8 cellular contexts compared by ENCODE assay signal in the genomic region with DNA sequence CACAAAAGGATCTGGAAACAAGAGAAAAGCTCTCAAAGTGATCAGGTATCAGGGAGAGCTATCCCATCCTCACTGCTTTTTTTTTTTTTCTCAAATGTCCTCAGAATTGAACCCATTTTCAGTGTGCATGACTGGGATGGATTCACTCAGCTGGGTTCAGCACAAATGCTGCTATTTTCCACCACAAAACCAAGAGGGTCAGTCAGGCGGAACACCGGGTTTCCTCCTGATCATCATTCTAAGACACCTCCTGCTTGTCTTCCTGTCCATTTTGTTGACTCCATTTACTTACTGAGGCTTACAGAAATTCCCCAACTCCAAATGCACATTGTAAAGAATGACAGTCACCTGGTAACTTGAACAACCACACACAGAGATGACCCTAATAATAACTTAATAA. TPM values are rescaled to one million over a fixed set of nuclear protein-coding genes. Genes with fewer than 3 reads are reported as not detected.
DNase-seq lines count a peak whose midpoint lies in the region; ATAC-seq and TF ChIP-seq lines count a peak whose summit lies in the region.

No MANE protein-coding gene starts in this region.

- no peak overlapping the region for H3K4me3 Mint-ChIP-seq in activated T-helper 17 cell treated with anti-CD3 and anti-CD28 coated beads, Interleukin-2, amount 50 U/mL, for 72 hours

- H3K27ac Mint-ChIP-seq in activated T-helper 17 cell treated with anti-CD3 and anti-CD28 coated beads, Interleukin-2, amount 50 U/mL, for 72 hours, result no peak overlapping the region

- no peak overlapping the region for H3K9ac ChIP-seq in SU-DHL-6 (ENCODE audit: low read length)

- TF ChIP-seq CTCF in SU-DHL-6 (IDR thresholded peaks at IDR 0.05; ENCODE audit: insufficient read depth, low read length, poor library complexity, severe bottlenecking), result no peak
- no peak for TF ChIP-seq CTCF in sigmoid colon (IDR thresholded peaks at IDR 0.05)
- no peak for TF ChIP-seq CTCF in hepatocyte (IDR thresholded peaks at IDR 0.05; ENCODE audit: poor library complexity)

- H3F3A ChIP-seq in SU-DHL-6 (ENCODE audit: insufficient read depth), result no peaks in the 10 kb centered on the region

- H3K27me3 Mint-ChIP-seq in activated T-helper 17 cell treated with anti-CD3 and anti-CD28 coated beads, Interleukin-2, amount 50 U/mL, for 72 hours, result peaks cover 2% of the 10 kb centered on the region

- DNase-seq in sigmoid colon (no peak), AML-193 (lab: John Stamatoyannopoulos, UW) (no peak), hepatocyte (ENCODE audit: low spot score) (no peak)

- H2AFZ ChIP-seq in SU-DHL-6 (ENCODE audit: low read depth, low read length, severe bottlenecking) (no peak overlapping the region), hepatocyte (no peak overlapping the region)

- no peaks in the 10 kb centered on the region for H3K36me3 Mint-ChIP-seq in activated T-helper 17 cell treated with anti-CD3 and anti-CD28 coated beads, Interleukin-2, amount 50 U/mL, for 72 hours (ENCODE audit: low read depth)

- H3K4me1 ChIP-seq in sigmoid colon (peaks cover 0 to 42% (median 28%) of the 10 kb centered on the region in 4 donors), hepatocyte (ENCODE audit: insufficient read depth) (no peaks in the 10 kb centered on the region)

- H3K27ac ChIP-seq in SU-DHL-6 (ENCODE audit: low read depth, low read length) (peak overlapping the region; percentile 49), sigmoid colon (peak overlapping the region; percentile 17 to 64 (median 49)), hepatocyte (no peak overlapping the region)

- no peaks in the 10 kb centered on the region for H3K9me3 Mint-ChIP-seq in activated T-helper 17 cell treated with anti-CD3 and anti-CD28 coated beads, Interleukin-2, amount 50 U/mL, for 72 hours

- H3K9me3 ChIP-seq in SU-DHL-6 (ENCODE audit: insufficient read depth, low read length) (no peaks in the 10 kb centered on the region), sigmoid colon (no peaks in the 10 kb centered on the region), hepatocyte (ENCODE audit: low read depth) (no peaks in the 10 kb centered on the region)

- H3K9me2 ChIP-seq in SU-DHL-6 (replicated peaks; ENCODE audit: insufficient read depth, low read length) (no peaks in the 10 kb centered on the region), hepatocyte (replicated peaks; ENCODE audit: insufficient read depth) (no peaks in the 10 kb centered on the region)

- H3K79me2 ChIP-seq in SU-DHL-6 (ENCODE audit: insufficient read depth, low read length), result no peaks in the 10 kb centered on the region
- H3K79me2 ChIP-seq in hepatocyte, result no peaks in the 10 kb centered on the region

- no peak for TF ChIP-seq POLR2A in sigmoid colon (IDR thresholded peaks at IDR 0.05)

- intact Hi-C loops in sigmoid colon (cut with DNase I), result no loop called here

- no peak overlapping the region for H3K4me3 ChIP-seq in SU-DHL-6 (ENCODE audit: insufficient read depth, low read length, poor library complexity, severe bottlenecking)
- H3K4me3 ChIP-seq in sigmoid colon, result no peak overlapping the region
- H3K4me3 ChIP-seq in hepatocyte, result no peak overlapping the region

- 76 to 87% methylated on average over 2 of the region's 2 CpGs for WGBS in sigmoid colon, 2 donors
- WGBS in hepatocyte (ENCODE audit: low lambda C conversion rate, missing lambda C conversion rate), result 98% methylated on average over 2 of the region's 2 CpGs

- ATAC-seq in GM18873 (IDR thresholded peaks at IDR 0.05; ENCODE audit: low FRiP score, unreplicated experiment) (peak; percentile 75), HG02870 (IDR thresholded peaks at IDR 0.05; ENCODE audit: unreplicated experiment) (peak; percentile 70)
- ATAC-seq in activated CD4-positive, CD25-positive, alpha-beta regulatory T cell treated with anti-CD3 and anti-CD28 coated beads, Interleukin-2, amount 50 U/mL, for 24 hours, result no peak
- ATAC-seq in activated T-helper 17 cell treated with anti-CD3 and anti-CD28 coated beads, Interleukin-2, amount 50 U/mL, for 72 hours (replicated peaks), result no peak

- peak overlapping the region; percentile 29 for H3K4me2 ChIP-seq in SU-DHL-6 (ENCODE audit: low read depth, low read length, poor library complexity, severe bottlenecking)
- H3K4me2 ChIP-seq in hepatocyte, result no peak overlapping the region

- no peaks in the 10 kb centered on the region for H3K27me3 ChIP-seq in SU-DHL-6 (ENCODE audit: low read length)
- no peaks in the 10 kb centered on the region for H3K27me3 ChIP-seq in sigmoid colon
- H3K27me3 ChIP-seq in hepatocyte, result no peaks in the 10 kb centered on the region

- H4K20me1 ChIP-seq in SU-DHL-6 (ENCODE audit: low read depth, low read length) (no peaks in the 10 kb centered on the region), hepatocyte (ENCODE audit: insufficient read depth, poor library complexity, severe bottlenecking) (no peaks in the 10 kb centered on the region)

- TF ChIP-seq EP300 in sigmoid colon (IDR thresholded peaks at IDR 0.05), result no peak

- H3K4me1 Mint-ChIP-seq in activated T-helper 17 cell treated with anti-CD3 and anti-CD28 coated beads, Interleukin-2, amount 50 U/mL, for 72 hours, result peaks cover 5% of the 10 kb centered on the region

- H3K36me3 ChIP-seq in SU-DHL-6 (ENCODE audit: low read length) (no peaks in the 10 kb centered on the region), sigmoid colon (peaks cover 0 to 24% (median 3%) of the 10 kb centered on the region in 4 donors), hepatocyte (replicated peaks; ENCODE audit: insufficient read depth, low read depth) (no peaks in the 10 kb centered on the region)

RNA-seq across cellular contexts. Expression of gene CYRIA, which starts 39.9 kb away (rescaled TPM):
- total RNA-seq in sigmoid colon, result 10 to 100 TPM in 3 of 4 donors, 1 to 10 TPM in 1; 9.0 to 15.3 (median 12.5) TPM
- polyA plus RNA-seq in sigmoid colon, result 1 to 10 TPM in 2 of 3 donors, under 1 TPM in 1; 0.92 to 5.0 (median 3.0) TPM
- total RNA-seq in hepatocyte, result 1.5 and 1.8 TPM in 2 replicates
- polyA plus RNA-seq in hepatocyte, result 1.4 and 3.6 TPM in 2 replicates
- total RNA-seq in activated T-helper 17 cell treated with anti-CD3 and anti-CD28 coated beads, Interleukin-2, amount 50 U/mL, for 72 hours, result under 1 TPM; 0.06 to 0.64 TPM

Comparison
In these comparisons a context has a peak if more than half of its experiments do, and no peak if none do; other contexts are left out.
1. ATAC-seq: peak in GM18873 (single experiment) and HG02870 (single experiment); none in activated CD4-positive, CD25-positive, alpha-beta regulatory T cell treated with anti-CD3 and anti-CD28 coated beads, Interleukin-2, amount 50 U/mL, for 24 hours (0 of 2) and activated T-helper 17 cell treated with anti-CD3 and anti-CD28 coated beads, Interleukin-2, amount 50 U/mL, for 72 hours (single experiment).